Comparison of ENCODE assay signal across 8 cellular contexts in genomic region chr5:138466900-138467710, GRCh38. TPM values are rescaled to one million over a fixed set of nuclear protein-coding genes. Genes with fewer than 3 reads are reported as not detected.
A peak's percentile ranks its signal among the peaks of the same experiment; 100 is the strongest.
DNase-seq lines count a peak whose midpoint lies in the region; ATAC-seq and TF ChIP-seq lines count a peak whose summit lies in the region.

No MANE protein-coding gene starts in this region.

- 92 to 94% (median 94%) methylated on average over 45 of the region's 45 CpGs for WGBS in psoas muscle, 3 donors

- no peak overlapping the region for H3K27ac ChIP-seq in psoas muscle

- peaks cover 4 to 6% of the 10 kb centered on the region in 2 donors for H3K36me3 ChIP-seq in psoas muscle (ENCODE audit: insufficient read depth in 1 of 2, low read depth in 1 of 2)

- no peaks in the 10 kb centered on the region for H3K27me3 ChIP-seq in psoas muscle (ENCODE audit: insufficient read depth in 3 of 3, low read length in 2 of 3)

- peaks cover 19% of the 10 kb centered on the region for H3K27me3 Mint-ChIP-seq in activated CD4-positive, alpha-beta T cell treated with anti-CD3 and anti-CD28 coated beads, Interleukin-2, amount 10 ng/mL, durations not matched to agents 7 days and 5 days

- H3K9me3 Mint-ChIP-seq in activated CD4-positive, alpha-beta T cell treated with anti-CD3 and anti-CD28 coated beads, Interleukin-2, amount 10 ng/mL, durations not matched to agents 7 days and 5 days: no peaks in the 10 kb centered on the region

- peak overlapping the region; percentile 48 for H3K4me3 Mint-ChIP-seq in activated CD4-positive, alpha-beta T cell treated with anti-CD3 and anti-CD28 coated beads, Interleukin-2, amount 10 ng/mL, durations not matched to agents 7 days and 5 days

- ATAC-seq in psoas muscle (no peak), HG02870 (IDR thresholded peaks at IDR 0.05; ENCODE audit: unreplicated experiment) (no peak), HG03159 (IDR thresholded peaks at IDR 0.05; ENCODE audit: unreplicated experiment) (no peak)

- intact Hi-C loops in psoas muscle (cut with DNase I): loop anchor here in 1 of 2 donors (2.0 to 5.0 kb wide), 2 partner anchors 22 to 35 kb away; no protein-coding TSS in a partner anchor

- CTCF ChIA-PET in activated CD4-positive, alpha-beta T cell treated with anti-CD3 and anti-CD28 coated beads, Interleukin-2, amount 10 ng/mL, durations not matched to agents 7 days and 5 days (lab: Charles Lee): interaction anchor here (1.4 to 3.5 kb wide), 4 partner anchors 10 to 29 kb away, joined by 3 to 30 read pairs (median 7); no protein-coding TSS in a partner anchor
- CTCF ChIA-PET in HEK293T (lab: Yijun Ruan, JAX): interaction anchor here (0.5 to 5.7 kb wide), 2 partner anchors 36 to 835 kb away, joined by 8 to 40 read pairs; no protein-coding TSS in a partner anchor

- no peak for TF ChIP-seq CTCF in fibroblast of villous mesenchyme (IDR thresholded peaks at IDR 0.05; ENCODE audit: insufficient read depth, low read depth, low read length)
- TF ChIP-seq CTCF in psoas muscle (IDR thresholded peaks at IDR 0.05): no peak

- no peak overlapping the region for H3K27ac Mint-ChIP-seq in activated CD4-positive, alpha-beta T cell treated with anti-CD3 and anti-CD28 coated beads, Interleukin-2, amount 10 ng/mL, durations not matched to agents 7 days and 5 days

- POLR2A ChIA-PET in activated CD4-positive, alpha-beta T cell treated with anti-CD3 and anti-CD28 coated beads, Interleukin-2, amount 10 ng/mL, durations not matched to agents 7 days and 5 days (lab: Charles Lee): no interaction called here
- POLR2A ChIA-PET in HEK293T (lab: Yijun Ruan, JAX): interaction anchor here (0.7 to 1.2 kb wide), 2 partner anchors 17 to 367 kb away, joined by 3 to 4 read pairs; no protein-coding TSS in a partner anchor

- H3K4me1 Mint-ChIP-seq in activated CD4-positive, alpha-beta T cell treated with anti-CD3 and anti-CD28 coated beads, Interleukin-2, amount 10 ng/mL, durations not matched to agents 7 days and 5 days: peaks cover 18% of the 10 kb centered on the region

- H3K4me1 ChIP-seq in psoas muscle: peaks cover 5% of the 10 kb centered on the region

- H3K36me3 Mint-ChIP-seq in activated CD4-positive, alpha-beta T cell treated with anti-CD3 and anti-CD28 coated beads, Interleukin-2, amount 10 ng/mL, durations not matched to agents 7 days and 5 days (ENCODE audit: low read depth): no peaks in the 10 kb centered on the region

- H3K9me3 ChIP-seq in psoas muscle: no peaks in the 10 kb centered on the region

- DNase-seq in ELR (ENCODE audit: low read depth): peak; percentile 14
- no peak for DNase-seq in activated CD4-positive, alpha-beta T cell treated with anti-CD3 and anti-CD28 coated beads, Interleukin-2, amount 10 ng/mL, durations not matched to agents 7 days and 5 days
- peak; percentile 11 for DNase-seq in fibroblast of villous mesenchyme (ENCODE audit: low read depth)
- DNase-seq in psoas muscle: no peak
- DNase-seq in OCI-M1 (lab: John Stamatoyannopoulos, UW): no peak
- DNase-seq in HEK293T (ENCODE audit: extremely low spot score): no peak

- H3K4me3 ChIP-seq in fibroblast of villous mesenchyme (ENCODE audit: low read depth, low read length): peak overlapping the region; percentile 88
- peak overlapping the region; percentile 93 for H3K4me3 ChIP-seq in psoas muscle

TF ChIP-seq in HEK293T, 16 proteins besides CTCF, POLR2A, EP300 and RAD21:
- TF ChIP-seq SP1 (IDR thresholded peaks at IDR 0.05) (no peak), TARDBP (IDR thresholded peaks at IDR 0.05) (no peak), ZNF384 (IDR thresholded peaks at IDR 0.05) (no peak), ARNT (IDR thresholded peaks at IDR 0.05) (no peak), ELF4 (IDR thresholded peaks at IDR 0.05) (no peak), NFRKB (IDR thresholded peaks at IDR 0.05) (no peak), FOXM1 (IDR thresholded peaks at IDR 0.05; ENCODE audit: borderline replicate concordance) (no peak), L3MBTL2 (conservative IDR thresholded peaks at IDR 0.05) (no peak), FOXK2 (IDR thresholded peaks at IDR 0.05) (no peak), SUZ12 (IDR thresholded peaks at IDR 0.05) (no peak)
- TF ChIP-seq, protein P1, sequence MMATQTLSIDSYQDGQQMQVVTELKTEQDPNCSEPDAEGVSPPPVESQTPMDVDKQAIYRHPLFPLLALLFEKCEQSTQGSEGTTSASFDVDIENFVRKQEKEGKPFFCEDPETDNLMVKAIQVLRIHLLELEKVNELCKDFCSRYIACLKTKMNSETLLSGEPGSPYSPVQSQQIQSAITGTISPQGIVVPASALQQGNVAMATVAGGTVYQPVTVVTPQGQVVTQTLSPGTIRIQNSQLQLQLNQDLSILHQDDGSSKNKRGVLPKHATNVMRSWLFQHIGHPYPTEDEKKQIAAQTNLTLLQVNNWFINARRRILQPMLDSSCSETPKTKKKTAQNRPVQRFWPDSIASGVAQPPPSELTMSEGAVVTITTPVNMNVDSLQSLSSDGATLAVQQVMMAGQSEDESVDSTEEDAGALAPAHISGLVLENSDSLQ (IDR thresholded peaks at IDR 0.05): no peak

RNA-seq across cellular contexts. Expression of gene EGR1, which starts 1.8 kb away (rescaled TPM):
- total RNA-seq in activated CD4-positive, alpha-beta T cell treated with anti-CD3 and anti-CD28 coated beads, Interleukin-2, amount 10 ng/mL, durations not matched to agents 7 days and 5 days: 1 to 10 TPM in 1 of 2 experiments, under 1 TPM in 1; 0.97 to 1.1 TPM
- total RNA-seq in fibroblast of villous mesenchyme (3.5 and 6.1 TPM in 2 replicates), psoas muscle (100 to 1,000 TPM in 2 of 4 donors, 10 to 100 TPM in 1, 1 to 10 TPM in 1; 10.0 to 171 (median 74.8) TPM)
- polyA plus RNA-seq in psoas muscle: 100 to 1,000 TPM in 1 of 3 donors, 10 to 100 TPM in 2; 12.0 to 168 (median 14.9) TPM

RNA-seq across cellular contexts. Expression of gene REEP2, which starts 28.2 kb away (rescaled TPM):
- under 1 TPM; 0.62 to 0.77 TPM for total RNA-seq in activated CD4-positive, alpha-beta T cell treated with anti-CD3 and anti-CD28 coated beads, Interleukin-2, amount 10 ng/mL, durations not matched to agents 7 days and 5 days
- total RNA-seq in fibroblast of villous mesenchyme (13.0 and 16.4 TPM in 2 replicates), psoas muscle (1 to 10 TPM; 1.3 to 6.6 (median 3.1) TPM)
- polyA plus RNA-seq in psoas muscle: 1 to 10 TPM in 2 of 3 donors, under 1 TPM in 1; 0.85 to 3.4 (median 1.5) TPM

Comparison
In these comparisons a context has a peak if more than half of its experiments do, and no peak if none do; other contexts are left out.
1. DNase-seq: peak in ELR (single experiment) and fibroblast of villous mesenchyme (single experiment); none in activated CD4-positive, alpha-beta T cell treated with anti-CD3 and anti-CD28 coated beads, Interleukin-2, amount 10 ng/mL, durations not matched to agents 7 days and 5 days (single experiment), psoas muscle (0 of 2), OCI-M1 (single experiment) and HEK293T (single experiment).